ENCODE assay signal across 1 cellular context in the genomic region with DNA sequence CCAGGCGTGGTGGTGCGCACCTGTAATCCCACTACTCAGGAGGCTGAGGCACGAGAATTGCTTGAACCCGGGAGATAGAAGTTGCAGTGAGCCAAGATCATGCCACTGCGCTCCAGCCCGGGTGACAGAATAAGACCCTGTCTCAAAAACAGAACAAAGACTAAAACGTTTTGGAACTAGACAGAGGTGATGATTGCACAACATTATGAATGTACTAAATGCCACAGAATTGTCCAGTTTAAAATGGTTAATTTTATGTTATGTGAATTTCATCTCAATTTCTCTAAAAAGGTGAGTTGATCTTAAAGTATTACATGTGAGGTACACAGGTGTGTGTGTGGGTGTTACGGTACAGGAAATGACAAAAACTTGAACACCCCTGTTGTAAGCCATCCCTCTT.
TF ChIP-seq lines count a peak whose summit lies in the region.

No MANE protein-coding gene starts in this region.

TF ChIP-seq in IMR-90, 13 proteins besides CTCF, POLR2A, EP300 and RAD21:
- TF ChIP-seq RFX5 (IDR thresholded peaks at IDR 0.05; ENCODE audit: low read depth, low read length) (no peak), RCOR1 (IDR thresholded peaks at IDR 0.05; ENCODE audit: insufficient replicate concordance, low read length) (no peak), FOS (IDR thresholded peaks at IDR 0.05; ENCODE audit: low read depth, low read length) (no peak), BHLHE40 (IDR thresholded peaks at IDR 0.05; ENCODE audit: low read depth, low read length) (no peak), CEBPB (IDR thresholded peaks at IDR 0.05; ENCODE audit: low read depth, low read length) (peak; percentile 75)
- TF ChIP-seq, protein P1, sequence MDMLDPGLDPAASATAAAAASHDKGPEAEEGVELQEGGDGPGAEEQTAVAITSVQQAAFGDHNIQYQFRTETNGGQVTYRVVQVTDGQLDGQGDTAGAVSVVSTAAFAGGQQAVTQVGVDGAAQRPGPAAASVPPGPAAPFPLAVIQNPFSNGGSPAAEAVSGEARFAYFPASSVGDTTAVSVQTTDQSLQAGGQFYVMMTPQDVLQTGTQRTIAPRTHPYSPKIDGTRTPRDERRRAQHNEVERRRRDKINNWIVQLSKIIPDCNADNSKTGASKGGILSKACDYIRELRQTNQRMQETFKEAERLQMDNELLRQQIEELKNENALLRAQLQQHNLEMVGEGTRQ (IDR thresholded peaks at IDR 0.05; ENCODE audit: low read depth, low read length) = no peak
